Comparison of ENCODE assay signal across 1 cellular context in the genomic region with DNA sequence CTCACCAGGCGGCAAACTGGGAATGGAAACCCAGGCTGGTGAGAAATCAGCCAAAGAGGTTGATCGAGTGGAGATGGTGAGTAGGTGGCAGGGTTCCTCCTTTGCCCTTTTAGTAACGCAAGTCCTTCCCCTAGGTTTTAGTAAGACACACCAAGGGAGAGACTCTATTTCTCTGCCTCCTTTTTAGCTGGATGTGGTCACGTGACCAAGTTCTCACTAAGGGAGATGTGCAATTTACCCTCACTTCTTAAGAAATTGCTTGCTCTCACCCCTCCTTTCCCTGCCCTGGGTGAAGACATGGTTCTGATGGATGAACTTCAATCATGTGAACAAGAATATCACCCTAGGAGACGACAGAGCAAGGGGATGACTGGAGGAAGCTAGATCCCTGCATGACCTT.
TF ChIP-seq lines count a peak whose summit lies in the region.

No MANE protein-coding gene starts in this region.

TF ChIP-seq in A549, 52 proteins besides CTCF, POLR2A, EP300 and RAD21 (continued from another document):
- TF ChIP-seq, protein P1, sequence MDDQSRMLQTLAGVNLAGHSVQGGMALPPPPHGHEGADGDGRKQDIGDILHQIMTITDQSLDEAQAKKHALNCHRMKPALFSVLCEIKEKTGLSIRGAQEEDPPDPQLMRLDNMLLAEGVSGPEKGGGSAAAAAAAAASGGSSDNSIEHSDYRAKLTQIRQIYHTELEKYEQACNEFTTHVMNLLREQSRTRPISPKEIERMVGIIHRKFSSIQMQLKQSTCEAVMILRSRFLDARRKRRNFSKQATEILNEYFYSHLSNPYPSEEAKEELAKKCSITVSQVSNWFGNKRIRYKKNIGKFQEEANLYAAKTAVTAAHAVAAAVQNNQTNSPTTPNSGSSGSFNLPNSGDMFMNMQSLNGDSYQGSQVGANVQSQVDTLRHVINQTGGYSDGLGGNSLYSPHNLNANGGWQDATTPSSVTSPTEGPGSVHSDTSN (IDR thresholded peaks at IDR 0.05), result no peak
- TF ChIP-seq TP53 (CRISPR knock-in tag; IDR thresholded peaks at IDR 0.05) (no peak), ZNF302 (CRISPR knock-in tag; IDR thresholded peaks at IDR 0.05) (no peak)
